9 cellular contexts compared by ENCODE assay signal in the genomic region with DNA sequence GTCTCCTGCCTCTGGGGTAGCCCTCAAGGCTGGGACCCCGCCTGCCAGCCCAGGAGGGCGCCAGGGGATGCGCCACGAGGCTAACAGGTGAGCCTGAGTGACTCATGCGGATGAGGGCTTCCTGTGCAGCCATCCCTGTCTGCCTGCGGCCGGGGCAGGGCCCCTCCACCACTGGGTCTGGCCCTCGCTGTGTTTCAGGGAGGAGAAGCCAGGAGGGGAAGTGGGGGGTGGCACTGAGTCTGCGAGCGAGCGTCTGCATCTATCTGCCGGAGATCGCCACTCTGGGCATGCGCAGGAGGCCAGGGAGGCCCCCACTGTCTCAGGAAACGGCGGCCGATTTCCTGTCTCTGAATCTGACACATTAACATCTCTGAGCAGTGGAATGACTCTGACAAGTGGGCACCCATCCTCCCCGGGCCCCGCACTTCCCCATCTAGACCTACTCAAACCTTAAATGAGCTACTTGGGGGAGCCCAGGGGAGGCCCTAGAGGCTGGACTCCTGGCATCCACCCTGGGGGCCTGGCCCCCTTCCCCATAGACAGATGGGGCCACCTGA. TPM values are rescaled to one million over a fixed set of nuclear protein-coding genes. Genes with fewer than 3 reads are reported as not detected.
DNase-seq lines count a peak whose midpoint lies in the region; ATAC-seq and TF ChIP-seq lines count a peak whose summit lies in the region.
"Had no signal": no experiment of that assay in that cellular context is flagged by ENCODE, and none has a peak within 500 bp of the region (broad histone marks: within the 10 kb centered on the region; RNA-seq: fewer than 3 reads in every experiment).

No MANE protein-coding gene starts in this region.

- H3K9ac ChIP-seq in HUES48 (ENCODE audit: low read depth, low read length) (peak overlapping the region; percentile 61), SK-N-SH (peak overlapping the region; percentile 58), rectal smooth muscle tissue (ENCODE audit: low read length) (no peak overlapping the region)

- peak overlapping the region; percentile 97 for H3K27ac Mint-ChIP-seq in activated naive CD4-positive, alpha-beta T cell treated with anti-CD3 and anti-CD28 coated beads, Interleukin-2, amount 50 U/mL, for 24 hours

- 0 out of 2 replicates have a peak, but pooled peaks cover 5% of the 10 kb centered on the region for H3K36me3 ChIP-seq in HUES48 (ENCODE audit: control insufficient read depth, insufficient read depth, low read length)
- H3K36me3 ChIP-seq in SK-N-SH (replicated peaks in 1 of 2; ENCODE audit: control insufficient read depth in 1 of 2, insufficient read depth in 2 of 2, low read length in 1 of 2) = peaks cover 0 to 3% of the 10 kb centered on the region in 2 experiments
- H3K36me3 ChIP-seq in rectal smooth muscle tissue (ENCODE audit: control insufficient read depth, insufficient read depth, low read length) = no peaks in the 10 kb centered on the region

- DNase-seq in COR-L47 (lab: John Stamatoyannopoulos, UW) (peak; percentile 87), SK-N-SH (peak; percentile 97), left ventricle myocardium superior (peak; percentile 92), NCI-H1105 (lab: John Stamatoyannopoulos, UW) (no peak)

- no peaks in the 10 kb centered on the region for H3K9me3 Mint-ChIP-seq in activated naive CD4-positive, alpha-beta T cell treated with anti-CD3 and anti-CD28 coated beads, Interleukin-2, amount 50 U/mL, for 24 hours

- H3F3A ChIP-seq in SK-N-SH (replicated peaks; ENCODE audit: insufficient read depth) = peaks cover 13% of the 10 kb centered on the region

- H3K4me2 ChIP-seq in SK-N-SH = peak overlapping the region; percentile 81
- H3K4me2 ChIP-seq: PC-9 had no signal

- no peaks in the 10 kb centered on the region for H4K20me1 ChIP-seq in SK-N-SH (ENCODE audit: insufficient read depth)

- H3K9me2 ChIP-seq in SK-N-SH = no peaks in the 10 kb centered on the region

- H3K4me1 Mint-ChIP-seq in activated naive CD4-positive, alpha-beta T cell treated with anti-CD3 and anti-CD28 coated beads, Interleukin-2, amount 50 U/mL, for 24 hours = peaks cover 68% of the 10 kb centered on the region

- ATAC-seq in GM21367 (IDR thresholded peaks at IDR 0.05; ENCODE audit: unreplicated experiment) (peak; percentile 75), left ventricle myocardium superior (peak; percentile 61)

- H3K79me2 ChIP-seq in SK-N-SH (ENCODE audit: insufficient read depth) = no peaks in the 10 kb centered on the region

- H2AFZ ChIP-seq in SK-N-SH (ENCODE audit: low read depth) = peak overlapping the region; percentile 88
- H2AFZ ChIP-seq: PC-9 had no signal

- H3K4me3 ChIP-seq in HUES48 (ENCODE audit: low read depth, low read length) = no peak overlapping the region
- no peak overlapping the region for H3K4me3 ChIP-seq in SK-N-SH (ENCODE audit: low read depth in 2 of 2, low read length in 1 of 2)
- H3K4me3 ChIP-seq in rectal smooth muscle tissue (ENCODE audit: low read length) = peak overlapping the region; percentile 11
- H3K4me3 ChIP-seq: PC-9 had no signal

- H3K27me3 Mint-ChIP-seq in activated naive CD4-positive, alpha-beta T cell treated with anti-CD3 and anti-CD28 coated beads, Interleukin-2, amount 50 U/mL, for 24 hours = no peaks in the 10 kb centered on the region

- intact Hi-C loops in left ventricle myocardium superior (cut with micrococcal nuclease) = no loop called here

- WGBS in SK-N-SH (ENCODE audit: low lambda C conversion rate) = 11% methylated on average over 3 of the region's 19 CpGs

- no peak for TF ChIP-seq RAD21 in SK-N-SH (IDR thresholded peaks at IDR 0.05; ENCODE audit: low read length)

- peak overlapping the region; percentile 81 for H3K27ac ChIP-seq in HUES48 (ENCODE audit: low read depth, low read length)
- H3K27ac ChIP-seq in SK-N-SH (ENCODE audit: low read depth in 2 of 2, low read length in 1 of 2) = peak overlapping the region; percentile 73 to 87
- H3K27ac ChIP-seq in rectal smooth muscle tissue (ENCODE audit: low read depth, low read length) = peak overlapping the region; percentile 38
- H3K27ac ChIP-seq: PC-9 had no signal

- H3K4me1 ChIP-seq in HUES48 (ENCODE audit: control insufficient read depth, insufficient read depth, low read length) (peaks cover 29% of the 10 kb centered on the region), SK-N-SH (ENCODE audit: control insufficient read depth in 1 of 2, insufficient read depth in 2 of 2, low read depth in 1 of 2, low read length in 1 of 2) (peaks cover 16 to 32% of the 10 kb centered on the region in 2 experiments; a peak in 3 of 4 replicates), rectal smooth muscle tissue (ENCODE audit: control insufficient read depth, insufficient read depth, low read length) (no peaks in the 10 kb centered on the region)

- H3K36me3 Mint-ChIP-seq in activated naive CD4-positive, alpha-beta T cell treated with anti-CD3 and anti-CD28 coated beads, Interleukin-2, amount 50 U/mL, for 24 hours = peaks cover 8% of the 10 kb centered on the region

- peak overlapping the region; percentile 73 for H3K4me3 Mint-ChIP-seq in activated naive CD4-positive, alpha-beta T cell treated with anti-CD3 and anti-CD28 coated beads, Interleukin-2, amount 50 U/mL, for 24 hours

- no peaks in the 10 kb centered on the region for H3K27me3 ChIP-seq in HUES48 (ENCODE audit: control insufficient read depth, insufficient read depth, low read length)
- no peaks in the 10 kb centered on the region for H3K27me3 ChIP-seq in SK-N-SH (ENCODE audit: insufficient read depth)
- no peaks in the 10 kb centered on the region for H3K27me3 ChIP-seq in rectal smooth muscle tissue (ENCODE audit: control insufficient read depth, insufficient read depth, low read length)

- no peak for TF ChIP-seq CTCF in SK-N-SH (IDR thresholded peaks at IDR 0.05)

- H3K9me3 ChIP-seq in HUES48 (ENCODE audit: control insufficient read depth, insufficient read depth, low read length) = no peaks in the 10 kb centered on the region
- H3K9me3 ChIP-seq in SK-N-SH = no peaks in the 10 kb centered on the region

- no peak for TF ChIP-seq EP300 in SK-N-SH (IDR thresholded peaks at IDR 0.05; ENCODE audit: borderline replicate concordance in 1 of 2, low read depth in 1 of 2, low read length in 1 of 2)

- CTCF ChIA-PET in SK-N-SH (lab: Yijun Ruan, JAX) = interaction anchor here (1.1 to 3.0 kb wide), 3 partner anchors 46 to 106 kb away, joined by 4 to 12 read pairs (median 5); partner anchors contain the start of genes IL27RA and MISP3

- POLR2A ChIA-PET in SK-N-SH (lab: Yijun Ruan, JAX) = no interaction called here

TF ChIP-seq in SK-N-SH, 30 proteins besides CTCF, POLR2A, EP300 and RAD21:
- TF ChIP-seq RCOR1 (IDR thresholded peaks at IDR 0.05; ENCODE audit: low read length) (no peak), FOXJ3 (CRISPR knock-in tag; IDR thresholded peaks at IDR 0.05) (no peak), NRF1 (IDR thresholded peaks at IDR 0.05; ENCODE audit: low read depth, low read length) (peak; percentile 89), MAX (IDR thresholded peaks at IDR 0.05; ENCODE audit: low read depth) (peak; percentile 13; the same call in 1 of the 2 replicates), GABPA (IDR thresholded peaks at IDR 0.05; ENCODE audit: low read depth) (peak; percentile 54), POLR2AphosphoS5 (IDR thresholded peaks at IDR 0.05; ENCODE audit: low read depth, low read length) (peak; percentile 55; the same call in 1 of the 2 replicates), TAF1 (IDR thresholded peaks at IDR 0.05; ENCODE audit: borderline replicate concordance, low read depth, low read length) (peak; percentile 45; the same call in 1 of the 2 replicates)
- TF ChIP-seq, protein P1, sequence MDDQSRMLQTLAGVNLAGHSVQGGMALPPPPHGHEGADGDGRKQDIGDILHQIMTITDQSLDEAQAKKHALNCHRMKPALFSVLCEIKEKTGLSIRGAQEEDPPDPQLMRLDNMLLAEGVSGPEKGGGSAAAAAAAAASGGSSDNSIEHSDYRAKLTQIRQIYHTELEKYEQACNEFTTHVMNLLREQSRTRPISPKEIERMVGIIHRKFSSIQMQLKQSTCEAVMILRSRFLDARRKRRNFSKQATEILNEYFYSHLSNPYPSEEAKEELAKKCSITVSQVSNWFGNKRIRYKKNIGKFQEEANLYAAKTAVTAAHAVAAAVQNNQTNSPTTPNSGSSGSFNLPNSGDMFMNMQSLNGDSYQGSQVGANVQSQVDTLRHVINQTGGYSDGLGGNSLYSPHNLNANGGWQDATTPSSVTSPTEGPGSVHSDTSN (IDR thresholded peaks at IDR 0.05) = 0 out of 2 replicates have a peak, but pooled peaks have one; percentile 16

RNA-seq across cellular contexts. Expression of gene RFX1, which starts 19.7 kb away (rescaled TPM):
- polyA plus RNA-seq in SK-N-SH (2012; rRNA removed) = 0.54 and 1.5 TPM in 2 replicates
- 0.64 and 1.2 TPM in 2 replicates for polyA plus RNA-seq in SK-N-SH (2012; cell fraction: cytosol; rRNA removed)
- polyA plus RNA-seq in SK-N-SH (2012; cell fraction: nucleus; rRNA removed) = 6.2 and 9.3 TPM in 2 replicates
- 15.7 TPM for total RNA-seq in left ventricle myocardium superior

RNA-seq across cellular contexts. Expression of gene DCAF15, which starts 34.1 kb away (rescaled TPM):
- 36.7 and 55.6 TPM in 2 replicates for polyA plus RNA-seq in SK-N-SH (2012; rRNA removed)
- 12.5 and 21.6 TPM in 2 replicates for polyA plus RNA-seq in SK-N-SH (2012; cell fraction: cytosol; rRNA removed)
- 239 and 253 TPM in 2 replicates for polyA plus RNA-seq in SK-N-SH (2012; cell fraction: nucleus; rRNA removed)
- total RNA-seq in left ventricle myocardium superior = 18.2 TPM

RNA-seq across cellular contexts. Expression of gene RLN3, which starts 41.5 kb away (rescaled TPM):
- not detected in 2 replicates for polyA plus RNA-seq in SK-N-SH (2012; rRNA removed)
- not detected in 2 replicates for polyA plus RNA-seq in SK-N-SH (2012; cell fraction: cytosol; rRNA removed)
- not detected in 2 replicates for polyA plus RNA-seq in SK-N-SH (2012; cell fraction: nucleus; rRNA removed)
- not detected for total RNA-seq in left ventricle myocardium superior
- total RNA-seq: PC-9 had no signal

RNA-seq across cellular contexts. Expression of gene IL27RA, which starts 45.1 kb away (rescaled TPM):
- polyA plus RNA-seq in SK-N-SH (2012; rRNA removed) = 9.3 TPM in 2 replicates
- 5.5 and 7.5 TPM in 2 replicates for polyA plus RNA-seq in SK-N-SH (2012; cell fraction: cytosol; rRNA removed)
- 6.4 and 7.6 TPM in 2 replicates for polyA plus RNA-seq in SK-N-SH (2012; cell fraction: nucleus; rRNA removed)
- 5.4 TPM for total RNA-seq in left ventricle myocardium superior

RNA-seq across cellular contexts. Expression of gene PODNL1, which starts 48.2 kb away (rescaled TPM):
- 4.2 and 7.5 TPM in 2 replicates for polyA plus RNA-seq in SK-N-SH (2012; rRNA removed)
- polyA plus RNA-seq in SK-N-SH (2012; cell fraction: cytosol; rRNA removed) = 5.1 and 7.2 TPM in 2 replicates
- polyA plus RNA-seq in SK-N-SH (2012; cell fraction: nucleus; rRNA removed) = 11.8 and 14.5 TPM in 2 replicates
- total RNA-seq in left ventricle myocardium superior = 2.0 TPM
